In genomic region chr3:112811150-112811884, GRCh38 we compare ENCODE assay signal across 12 cellular contexts. TPM values are rescaled to one million over a fixed set of nuclear protein-coding genes. Genes with fewer than 3 reads are reported as not detected.
DNase-seq lines count a peak whose midpoint lies in the region; ATAC-seq, FAIRE-seq and TF ChIP-seq lines count a peak whose summit lies in the region.
"Had no signal": no experiment of that assay in that cellular context is flagged by ENCODE, and none has a peak within 500 bp of the region (broad histone marks: within the 10 kb centered on the region; RNA-seq: fewer than 3 reads in every experiment).

No MANE protein-coding gene starts in this region.

- H3K36me3 ChIP-seq in astrocyte (ENCODE audit: insufficient read depth, low read length) (no peaks in the 10 kb centered on the region), Caco-2 (ENCODE audit: control insufficient read depth, insufficient read depth, low read length) (no peaks in the 10 kb centered on the region)

- H3K27me3 Mint-ChIP-seq in astrocyte (ENCODE audit: low read depth, unreplicated experiment) = no peaks in the 10 kb centered on the region
- H3K27me3 Mint-ChIP-seq in Caco-2 (ENCODE audit: insufficient read depth, unreplicated experiment) = no peaks in the 10 kb centered on the region
- H3K27me3 Mint-ChIP-seq: naive B cell, T-helper 17 cell had no signal

- peaks cover 11% of the 10 kb centered on the region for H3K4me1 Mint-ChIP-seq in astrocyte (ENCODE audit: low read depth, unreplicated experiment)
- H3K4me1 Mint-ChIP-seq in Caco-2 (ENCODE audit: low read depth, unreplicated experiment) = no peaks in the 10 kb centered on the region

- H3K4me3 ChIP-seq in astrocyte (ENCODE audit: insufficient read depth, low read depth, low read length) (no peak overlapping the region), right cardiac atrium (ENCODE audit: low read length) (no peak overlapping the region), skin epidermis (no peak overlapping the region), Caco-2 (ENCODE audit: low read depth, low read length) (no peak overlapping the region)

- H4K20me1 ChIP-seq in astrocyte (ENCODE audit: insufficient read depth, low read length) = no peaks in the 10 kb centered on the region

- TF ChIP-seq CTCF in astrocyte (IDR thresholded peaks at IDR 0.05; ENCODE audit: insufficient read depth, low read depth, low read length) = no peak
- no peak for TF ChIP-seq CTCF in Caco-2 (IDR thresholded peaks at IDR 0.05; ENCODE audit: insufficient read depth in 1 of 2, low read depth in 1 of 2, low read length in 1 of 2, severe bottlenecking in 1 of 2, unreplicated experiment in 1 of 2)

- no peak overlapping the region for H3K27ac Mint-ChIP-seq in astrocyte (ENCODE audit: unreplicated experiment)
- H3K27ac Mint-ChIP-seq in Caco-2 (ENCODE audit: unreplicated experiment) = no peak overlapping the region

- no peak for FAIRE-seq in astrocyte (lab: Jason Lieb, UNC)

- H3K36me3 Mint-ChIP-seq in astrocyte (ENCODE audit: low read depth, unreplicated experiment) = no peaks in the 10 kb centered on the region
- H3K36me3 Mint-ChIP-seq in Caco-2 (ENCODE audit: insufficient read depth, unreplicated experiment) = no peaks in the 10 kb centered on the region
- H3K36me3 Mint-ChIP-seq: naive B cell had no signal

- ATAC-seq in right cardiac atrium = peak; percentile 94 to 96
- no peak for ATAC-seq in GM18907 (IDR thresholded peaks at IDR 0.05; ENCODE audit: unreplicated experiment)
- no peak for ATAC-seq in GM18867 (IDR thresholded peaks at IDR 0.05; ENCODE audit: unreplicated experiment)
- ATAC-seq: T-helper 17 cell had no signal

- WGBS in right cardiac atrium = 32% methylated on average over 3 of the region's 3 CpGs

- H3K4me1 ChIP-seq in astrocyte (ENCODE audit: insufficient read depth, low read length) (peaks cover 11% of the 10 kb centered on the region), right cardiac atrium (ENCODE audit: control insufficient read depth, insufficient read depth, low read length) (peaks cover 5% of the 10 kb centered on the region), Caco-2 (no peaks in the 10 kb centered on the region)

- H3K79me2 ChIP-seq in astrocyte (ENCODE audit: insufficient read depth, low read length) = no peaks in the 10 kb centered on the region

- H3K9me3 Mint-ChIP-seq in astrocyte (ENCODE audit: unreplicated experiment) = no peaks in the 10 kb centered on the region
- no peaks in the 10 kb centered on the region for H3K9me3 Mint-ChIP-seq in Caco-2 (ENCODE audit: unreplicated experiment)

- H3K4me3 Mint-ChIP-seq in astrocyte (ENCODE audit: unreplicated experiment) = no peak overlapping the region
- H3K4me3 Mint-ChIP-seq in Caco-2 (ENCODE audit: unreplicated experiment) = no peak overlapping the region
- H3K4me3 Mint-ChIP-seq: T-helper 17 cell had no signal

- no peaks in the 10 kb centered on the region for H3K9me3 ChIP-seq in astrocyte (ENCODE audit: insufficient read depth, low read depth, low read length)
- H3K9me3 ChIP-seq in right cardiac atrium (ENCODE audit: control insufficient read depth, low read length) = no peaks in the 10 kb centered on the region
- H3K9me3 ChIP-seq in Caco-2 = no peaks in the 10 kb centered on the region

- DNase-seq in GM04503 (ENCODE audit: low read depth) (peak; percentile 96), astrocyte (ENCODE audit: low read depth) (peak; percentile 94), right cardiac atrium (peak; percentile 67 to 85 (median 73)), NCI-H1417 treated with DMSO at 0.1 percent for 48 hours (lab: John Stamatoyannopoulos, UW) (no peak), Caco-2 (no peak)
- DNase-seq: activated T-cell treated with anti-CD3 and anti-CD28 coated beads, Interleukin-2, amount 50 U/mL, for 48 hours; DMS 273 treated with DMSO at 0.1 percent for 48 hours; naive B cell; T-helper 17 cell had no signal

- CTCF ChIA-PET in Caco-2 (lab: Charles Lee) = interaction anchor here (0.7 kb wide), 1 partner anchor 9 kb away, joined by 3 read pairs; no protein-coding TSS in a partner anchor

- H3K4me2 ChIP-seq in astrocyte (ENCODE audit: low read length) = peak overlapping the region; percentile 4

- no peak overlapping the region for H3K27ac ChIP-seq in astrocyte (ENCODE audit: low read depth, low read length)
- H3K27ac ChIP-seq in right cardiac atrium (ENCODE audit: low read length) = peak overlapping the region; percentile 45
- H3K27ac ChIP-seq in skin epidermis = peak overlapping the region in 11 of 21 experiments; percentile 9 to 88 (median 60)

- H3K27me3 ChIP-seq in astrocyte (ENCODE audit: insufficient read depth, low read length) (no peaks in the 10 kb centered on the region), right cardiac atrium (ENCODE audit: control insufficient read depth, insufficient read depth) (no peaks in the 10 kb centered on the region), Caco-2 (replicated peaks; ENCODE audit: control insufficient read depth, insufficient read depth, low read length) (no peaks in the 10 kb centered on the region)

- BruUV-seq in Caco-2 (replicated peaks; lab: Mats Ljungman, UMichigan) = no TSS peak

- POLR2A ChIA-PET in Caco-2 (lab: Charles Lee) = no interaction called here

- intact Hi-C loops in right cardiac atrium (cut with DNase I) = loop anchor here in 3 of 4 donors (5.0 kb wide), 1 partner anchor 169 kb away; the partner anchor contains the start of gene CCDC80 (in 3 of the 3)
- intact Hi-C loops in Caco-2 (cut with micrococcal nuclease; ENCODE audit: unreplicated experiment) = loop anchor here (5.0 kb wide), 1 partner anchor 166 kb away; the partner anchor contains the start of gene CD200R1

- no peak overlapping the region for H3K9ac ChIP-seq in astrocyte (ENCODE audit: low read length)

- no peak overlapping the region for H2AFZ ChIP-seq in astrocyte (ENCODE audit: low read depth, low read length)

RNA-seq across cellular contexts. Expression of gene CD200R1L, which starts 35.3 kb away (rescaled TPM):
- total RNA-seq in astrocyte (not detected in 2 replicates), right cardiac atrium (not detected), Caco-2 (2022) (not detected in 2 replicates)
- not detected for polyA plus RNA-seq in right cardiac atrium
- total RNA-seq: T-helper 17 cell had no signal

Comparison
In these comparisons a context has a peak if more than half of its experiments do, and no peak if none do; other contexts are left out.
1. DNase-seq: peak in GM04503 (single experiment), astrocyte (single experiment) and right cardiac atrium (3 of 3); none in NCI-H1417 treated with DMSO at 0.1 percent for 48 hours (single experiment) and Caco-2 (0 of 2).
2. ATAC-seq: peak in right cardiac atrium (2 of 2); none in GM18907 (single experiment) and GM18867 (single experiment).